21 cellular contexts compared by ENCODE assay signal in the genomic region with DNA sequence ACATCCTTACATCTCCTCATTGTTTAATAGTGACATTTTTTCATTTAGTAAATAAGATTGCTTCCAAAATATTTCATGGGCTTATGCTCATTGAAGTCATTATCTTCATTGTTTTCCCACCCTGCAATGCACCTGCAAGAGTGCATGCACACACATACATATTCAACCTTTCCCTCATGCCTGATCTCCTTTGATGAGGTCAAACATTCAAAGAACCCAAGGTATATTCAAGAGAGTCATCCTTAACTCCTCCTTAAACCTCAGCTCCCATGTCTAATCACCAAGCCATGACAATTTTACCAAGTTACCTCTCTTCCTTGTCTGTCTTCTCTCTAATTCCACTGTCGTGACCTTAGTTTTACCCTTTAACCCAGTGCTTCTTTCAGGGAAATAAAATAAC. TPM values are rescaled to one million over a fixed set of nuclear protein-coding genes. Genes with fewer than 3 reads are reported as not detected.
DNase-seq lines count a peak whose midpoint lies in the region; ATAC-seq and TF ChIP-seq lines count a peak whose summit lies in the region.
"Had no signal": no experiment of that assay in that cellular context is flagged by ENCODE, and none has a peak within 500 bp of the region (broad histone marks: within the 10 kb centered on the region; RNA-seq: fewer than 3 reads in every experiment).

No MANE protein-coding gene starts in this region.

- H3K4me2 ChIP-seq in DND-41 (ENCODE audit: insufficient read depth, low read length): no peak overlapping the region
- H3K4me2 ChIP-seq: PC-9 had no signal

- no peak for TF ChIP-seq CTCF in DND-41 (IDR thresholded peaks at IDR 0.05; ENCODE audit: borderline replicate concordance, extremely low read depth, low read length, poor library complexity, severe bottlenecking)
- TF ChIP-seq CTCF in progenitor cell of endocrine pancreas (IDR thresholded peaks at IDR 0.05; ENCODE audit: unreplicated experiment): no peak
- TF ChIP-seq CTCF in BE2C (IDR thresholded peaks at IDR 0.05; ENCODE audit: low read depth, low read length): no peak

- H3K4me3 ChIP-seq in DND-41 (ENCODE audit: low read depth in 1 of 2, low read length in 2 of 2) (no peak overlapping the region), BE2C (ENCODE audit: low read depth, low read length) (no peak overlapping the region)
- H3K4me3 ChIP-seq: BLaER1 treated with 17β-estradiol and CSF1 and Interleukin-3, amounts not matched to agents 10 nM and 100 nM; cardiac muscle cell; PC-9; upper lobe of right lung had no signal

- intact Hi-C loops in posterior cingulate gyrus (cut with DNase I): loop anchor here (5.0 to 10.0 kb wide), 2 partner anchors 39 to 194 kb away; no protein-coding TSS in a partner anchor

- peak overlapping the region; percentile 51 for H3K27ac Mint-ChIP-seq in activated CD4-positive, alpha-beta T cell treated with anti-CD3 and anti-CD28 coated beads, Interleukin-2, amount 10 ng/mL, durations not matched to agents 7 days and 5 days
- H3K27ac Mint-ChIP-seq in activated naive CD4-positive, alpha-beta T cell treated with anti-CD3 and anti-CD28 coated beads, Interleukin-2, amount 50 U/mL, for 72 hours: peak overlapping the region; percentile 1 to 23
- peak overlapping the region; percentile 14 for H3K27ac Mint-ChIP-seq in progenitor cell of endocrine pancreas
- H3K27ac Mint-ChIP-seq: dendritic cell treated with granulocyte-macrophage colony-stimulating factor and Interleukin-4, amounts not matched to agents 40 ng/mL and 50 ng/mL, for 4 days had no signal

- no peaks in the 10 kb centered on the region for H4K20me1 ChIP-seq in DND-41 (ENCODE audit: insufficient read depth, low read length)

- H2AFZ ChIP-seq in DND-41 (ENCODE audit: low read depth, low read length): no peak overlapping the region
- H2AFZ ChIP-seq: PC-9 had no signal

- no peaks in the 10 kb centered on the region for H3K27me3 Mint-ChIP-seq in activated CD4-positive, alpha-beta T cell treated with anti-CD3 and anti-CD28 coated beads, Interleukin-2, amount 10 ng/mL, durations not matched to agents 7 days and 5 days
- H3K27me3 Mint-ChIP-seq in progenitor cell of endocrine pancreas: no peaks in the 10 kb centered on the region

- ATAC-seq in DND-41 (ENCODE audit: insufficient read depth, low read depth): peak; percentile 68
- ATAC-seq in activated naive CD4-positive, alpha-beta T cell treated with anti-CD3 and anti-CD28 coated beads, Interleukin-2, amount 50 U/mL, for 72 hours: peak; percentile 25 to 39
- ATAC-seq: HepG2, left cardiac atrium, right cardiac atrium, upper lobe of right lung had no signal

- no peaks in the 10 kb centered on the region for H3K79me2 ChIP-seq in DND-41 (ENCODE audit: insufficient read depth, low read length)

- no peak overlapping the region; the same call in 1 of the 2 replicates for H3K27ac ChIP-seq in DND-41 (ENCODE audit: low read length)
- H3K27ac ChIP-seq: BLaER1 treated with 17β-estradiol and CSF1 and Interleukin-3, amounts not matched to agents 10 nM and 100 nM; cardiac muscle cell; PC-9; upper lobe of right lung had no signal

- POLR2A ChIA-PET in activated CD4-positive, alpha-beta T cell treated with anti-CD3 and anti-CD28 coated beads, Interleukin-2, amount 10 ng/mL, durations not matched to agents 7 days and 5 days (lab: Charles Lee): no interaction called here

- H3K9ac ChIP-seq in DND-41 (ENCODE audit: low read depth, low read length): no peak overlapping the region
- H3K9ac ChIP-seq: BLaER1 treated with 17β-estradiol and CSF1 and Interleukin-3, amounts not matched to agents 10 nM and 100 nM had no signal

- H3K4me1 ChIP-seq in DND-41 (ENCODE audit: insufficient read depth, low read length) (peaks cover 18% of the 10 kb centered on the region), BE2C (no peaks in the 10 kb centered on the region)

- peaks cover 23% of the 10 kb centered on the region for H3K36me3 Mint-ChIP-seq in activated CD4-positive, alpha-beta T cell treated with anti-CD3 and anti-CD28 coated beads, Interleukin-2, amount 10 ng/mL, durations not matched to agents 7 days and 5 days (ENCODE audit: low read depth)
- peaks cover 0 to 20% of the 10 kb centered on the region in 2 donors for H3K36me3 Mint-ChIP-seq in activated naive CD4-positive, alpha-beta T cell treated with anti-CD3 and anti-CD28 coated beads, Interleukin-2, amount 50 U/mL, for 72 hours
- no peaks in the 10 kb centered on the region for H3K36me3 Mint-ChIP-seq in progenitor cell of endocrine pancreas (ENCODE audit: insufficient read depth)

- H3K4me1 Mint-ChIP-seq in activated CD4-positive, alpha-beta T cell treated with anti-CD3 and anti-CD28 coated beads, Interleukin-2, amount 10 ng/mL, durations not matched to agents 7 days and 5 days: peaks cover 78% of the 10 kb centered on the region
- H3K4me1 Mint-ChIP-seq in progenitor cell of endocrine pancreas (ENCODE audit: low read depth): peaks cover 43% of the 10 kb centered on the region

- no peaks in the 10 kb centered on the region for H3K27me3 ChIP-seq in DND-41 (ENCODE audit: insufficient read depth, low read length, poor library complexity)
- H3K27me3 ChIP-seq in BE2C: no peaks in the 10 kb centered on the region
- H3K27me3 ChIP-seq: BLaER1 treated with 17β-estradiol and CSF1 and Interleukin-3, amounts not matched to agents 10 nM and 100 nM; cardiac muscle cell; upper lobe of right lung had no signal

- DNase-seq in activated CD4-positive, alpha-beta T cell treated with anti-CD3 and anti-CD28 coated beads, Interleukin-2, amount 10 ng/mL, durations not matched to agents 7 days and 5 days: no peak
- DNase-seq in activated CD4-positive, alpha-beta T cell treated with anti-CD3 and anti-CD28 coated beads for 4 hours: no peak
- DNase-seq in DND-41: no peak
- no peak for DNase-seq in activated naive CD4-positive, alpha-beta T cell treated with anti-CD3 and anti-CD28 coated beads, Interleukin-2, amount 50 U/mL, for 72 hours (ENCODE audit: low spot score in 2 of 2)
- no peak for DNase-seq in progenitor cell of endocrine pancreas (ENCODE audit: low spot score, unreplicated experiment)
- no peak for DNase-seq in posterior cingulate gyrus
- DNase-seq in NCI-H524 treated with DMSO at 0.1 percent for 48 hours (lab: John Stamatoyannopoulos, UW): no peak
- no peak for DNase-seq in BE2C
- DNase-seq: activated CD4-positive, alpha-beta T cell treated with anti-CD3 and anti-CD28 coated beads, Interleukin-2, amount 50 U/mL, for 4 hours; left cardiac atrium; NCI-H1417; NCI-H510A; PC-9; right cardiac atrium; SHP77 treated with DMSO at 0.1 percent for 48 hours; stimulated activated CD4-positive, alpha-beta T cell treated with anti-CD3 and anti-CD28 coated beads, Interleukin-4, amount 100 ng/mL, for 24 hours; upper lobe of right lung had no signal

- H3K4me3 Mint-ChIP-seq in activated CD4-positive, alpha-beta T cell treated with anti-CD3 and anti-CD28 coated beads, Interleukin-2, amount 10 ng/mL, durations not matched to agents 7 days and 5 days: no peak overlapping the region
- no peak overlapping the region for H3K4me3 Mint-ChIP-seq in progenitor cell of endocrine pancreas (ENCODE audit: low read depth)
- H3K4me3 Mint-ChIP-seq: dendritic cell treated with granulocyte-macrophage colony-stimulating factor and Interleukin-4, amounts not matched to agents 40 ng/mL and 50 ng/mL, for 4 days had no signal

- no peaks in the 10 kb centered on the region for H3K36me3 ChIP-seq in DND-41 (ENCODE audit: insufficient read depth, low read length)
- H3K36me3 ChIP-seq in BE2C: no peaks in the 10 kb centered on the region
- H3K36me3 ChIP-seq: cardiac muscle cell, upper lobe of right lung had no signal

- H3K9me3 Mint-ChIP-seq in activated CD4-positive, alpha-beta T cell treated with anti-CD3 and anti-CD28 coated beads, Interleukin-2, amount 10 ng/mL, durations not matched to agents 7 days and 5 days: no peaks in the 10 kb centered on the region
- H3K9me3 Mint-ChIP-seq in activated naive CD4-positive, alpha-beta T cell treated with anti-CD3 and anti-CD28 coated beads, Interleukin-2, amount 50 U/mL, for 72 hours: no peaks in the 10 kb centered on the region
- H3K9me3 Mint-ChIP-seq in progenitor cell of endocrine pancreas (ENCODE audit: low read depth): no peaks in the 10 kb centered on the region
- H3K9me3 Mint-ChIP-seq: dendritic cell treated with granulocyte-macrophage colony-stimulating factor and Interleukin-4, amounts not matched to agents 40 ng/mL and 50 ng/mL, for 4 days had no signal

- CTCF ChIA-PET in activated CD4-positive, alpha-beta T cell treated with anti-CD3 and anti-CD28 coated beads, Interleukin-2, amount 10 ng/mL, durations not matched to agents 7 days and 5 days (lab: Charles Lee): interaction anchor here (1.2 to 2.5 kb wide), 2 partner anchors 14 to 45 kb away, joined by 5 to 9 read pairs; no protein-coding TSS in a partner anchor

- H3K9me3 ChIP-seq in DND-41 (ENCODE audit: insufficient read depth, low read length, severe bottlenecking) (no peaks in the 10 kb centered on the region), BE2C (no peaks in the 10 kb centered on the region)
- H3K9me3 ChIP-seq: BLaER1 treated with 17β-estradiol and CSF1 and Interleukin-3, amounts not matched to agents 10 nM and 100 nM; upper lobe of right lung had no signal

RNA-seq across cellular contexts. Expression of gene HIVEP2, which starts 56.5 kb away (rescaled TPM):
- total RNA-seq in activated CD4-positive, alpha-beta T cell treated with anti-CD3 and anti-CD28 coated beads, Interleukin-2, amount 10 ng/mL, durations not matched to agents 7 days and 5 days: 10 to 100 TPM; 30.2 to 35.4 TPM
- total RNA-seq in activated naive CD4-positive, alpha-beta T cell treated with anti-CD3 and anti-CD28 coated beads, Interleukin-2, amount 50 U/mL, for 72 hours: 10 to 100 TPM; 23.8 to 33.1 TPM
- total RNA-seq in progenitor cell of endocrine pancreas: 9.7 and 11.8 TPM in 2 replicates
- polyA plus RNA-seq in BE2C (2012; ENCODE audit: insufficient read depth, insufficient read length, low read depth): 0.51 TPM
